Comparison of ENCODE assay signal across 21 cellular contexts in the genomic region with DNA sequence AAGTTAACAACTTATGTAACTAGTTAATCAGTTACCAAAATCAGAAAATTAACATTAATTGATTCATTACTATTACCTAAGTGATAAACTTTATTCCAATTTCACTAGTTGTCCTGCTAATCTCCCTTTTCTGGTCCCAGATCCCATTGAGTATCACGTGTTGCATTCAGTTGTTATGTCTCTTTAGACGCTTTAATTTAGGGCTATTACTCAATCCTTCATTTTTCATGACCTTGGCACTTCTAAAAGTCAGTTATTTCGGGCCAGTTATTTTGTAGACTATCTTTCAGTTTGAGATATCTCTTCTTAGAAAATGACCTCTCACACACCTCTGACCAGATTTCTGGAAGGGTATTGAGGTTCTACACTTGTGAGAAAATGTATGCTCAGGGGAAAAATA.
"Had no signal": no experiment of that assay in that cellular context is flagged by ENCODE, and none has a peak within 500 bp of the region (broad histone marks: within the 10 kb centered on the region; RNA-seq: fewer than 3 reads in every experiment).

No MANE protein-coding gene starts in this region.

- H3K4me3 ChIP-seq: adrenal gland, breast epithelium, heart right ventricle, prostate gland, skin epidermis had no signal

- H3K27ac ChIP-seq: adrenal gland, prostate gland had no signal

- H3K36me3 Mint-ChIP-seq: activated naive CD4-positive, alpha-beta T cell treated with anti-CD3 and anti-CD28 coated beads, Interleukin-2, amount 50 U/mL, for 72 hours; mesothelial cell of epicardium; natural killer cell; stimulated activated memory B cell treated with anti-CD40 and anti-IgM and Interleukin-4, amounts not matched to agents 10 μg/mL and 1 μg/mL and 100 μg/mL, for 72 hours; T-cell had no signal

- H3K4me1 ChIP-seq: breast epithelium, prostate gland had no signal

- ATAC-seq: activated naive CD4-positive, alpha-beta T cell treated with anti-CD3 and anti-CD28 coated beads, Interleukin-2, amount 50 U/mL, for 72 hours; activated T-helper 17 cell treated with anti-CD3 and anti-CD28 coated beads, Interleukin-2, amount 50 U/mL, for 72 hours; left colon; natural killer cell; stimulated activated memory B cell treated with anti-CD40 and anti-IgM and Interleukin-4, amounts not matched to agents 10 μg/mL and 1 μg/mL and 100 μg/mL, for 72 hours; T-cell had no signal

- DNase-seq: activated CD4-positive, alpha-beta T cell treated with anti-CD3 and anti-CD28 coated beads, Interleukin-2, amount 50 U/mL, for 4 hours; activated CD8-positive, alpha-beta memory T cell treated with anti-CD3 and anti-CD28 coated beads for 24 hours; activated CD8-positive, alpha-beta memory T cell treated with anti-CD3 and anti-CD28 coated beads, Interleukin-2, amount 50 U/mL, for 4 hours; activated T-cell treated with anti-CD3 and anti-CD28 coated beads, Interleukin-2, amount 50 U/mL, for 24 hours; cortex of kidney; endodermal cell; islet precursor cell; left colon; natural killer cell; stimulated activated CD4-positive, alpha-beta T cell treated with anti-CD3 and anti-CD28 coated beads, Interleukin-2, amount 100 ng/mL, for 24 hours; T-cell had no signal

- H3K36me3 ChIP-seq: adrenal gland, breast epithelium, heart right ventricle, prostate gland had no signal

- H3K27me3 ChIP-seq: adrenal gland, breast epithelium had no signal

- H3K9me3 ChIP-seq: adrenal gland, breast epithelium, heart right ventricle, prostate gland had no signal

- H3K9me3 Mint-ChIP-seq: activated naive CD4-positive, alpha-beta T cell treated with anti-CD3 and anti-CD28 coated beads, Interleukin-2, amount 50 U/mL, for 72 hours; activated T-cell treated with anti-CD3 and anti-CD28 coated beads, Interleukin-2, amount 50 U/mL, for 24 hours; activated T-helper 17 cell treated with anti-CD3 and anti-CD28 coated beads, Interleukin-2, amount 50 U/mL, for 72 hours; T-cell; T-helper 2 cell treated with Interferon-gamma antibody and Interleukin-4, amounts not matched to agents 5 μg/mL and 100 μg/mL, for 36 hours had no signal

- H3K4me3 Mint-ChIP-seq: activated T-cell treated with anti-CD3 and anti-CD28 coated beads, Interleukin-2, amount 50 U/mL, for 24 hours; activated T-helper 17 cell treated with anti-CD3 and anti-CD28 coated beads, Interleukin-2, amount 50 U/mL, for 72 hours; endodermal cell; mesothelial cell of epicardium; natural killer cell; stimulated activated memory B cell treated with anti-CD40 and anti-IgM and Interleukin-4, amounts not matched to agents 10 μg/mL and 1 μg/mL and 100 μg/mL, for 72 hours; T-cell; T-helper 2 cell treated with Interferon-gamma antibody and Interleukin-4, amounts not matched to agents 5 μg/mL and 100 μg/mL, for 36 hours had no signal

- H3K27ac Mint-ChIP-seq: activated naive CD4-positive, alpha-beta T cell treated with anti-CD3 and anti-CD28 coated beads, Interleukin-2, amount 50 U/mL, for 72 hours; activated T-cell treated with anti-CD3 and anti-CD28 coated beads, Interleukin-2, amount 50 U/mL, for 24 hours; activated T-helper 17 cell treated with anti-CD3 and anti-CD28 coated beads, Interleukin-2, amount 50 U/mL, for 72 hours; endodermal cell; mesothelial cell of epicardium; natural killer cell; stimulated activated memory B cell treated with anti-CD40 and anti-IgM and Interleukin-4, amounts not matched to agents 10 μg/mL and 1 μg/mL and 100 μg/mL, for 72 hours; T-cell; T-helper 2 cell treated with Interferon-gamma antibody and Interleukin-4, amounts not matched to agents 5 μg/mL and 100 μg/mL, for 36 hours had no signal

- H3K4me1 Mint-ChIP-seq: activated T-helper 17 cell treated with anti-CD3 and anti-CD28 coated beads, Interleukin-2, amount 50 U/mL, for 72 hours; natural killer cell; T-cell had no signal
